ENCODE assay signal across 1 cellular context in genomic region chr3:49805367-49805782, GRCh38.
TF ChIP-seq lines count a peak whose summit lies in the region.

No MANE protein-coding gene starts in this region.

TF ChIP-seq in H1, 55 proteins besides CTCF, POLR2A, EP300 and RAD21:
- TF ChIP-seq CREB1 (IDR thresholded peaks at IDR 0.05) (no peak), ATF2 (IDR thresholded peaks at IDR 0.05; ENCODE audit: low read length) (no peak), SAP30 (IDR thresholded peaks at IDR 0.05; ENCODE audit: insufficient read depth, insufficient replicate concordance, low read length) (no peak), CTBP2 (IDR thresholded peaks at IDR 0.05; ENCODE audit: borderline replicate concordance, insufficient read depth, insufficient read length, low read length) (no peak)
